9 cellular contexts compared by ENCODE assay signal in the genomic region with DNA sequence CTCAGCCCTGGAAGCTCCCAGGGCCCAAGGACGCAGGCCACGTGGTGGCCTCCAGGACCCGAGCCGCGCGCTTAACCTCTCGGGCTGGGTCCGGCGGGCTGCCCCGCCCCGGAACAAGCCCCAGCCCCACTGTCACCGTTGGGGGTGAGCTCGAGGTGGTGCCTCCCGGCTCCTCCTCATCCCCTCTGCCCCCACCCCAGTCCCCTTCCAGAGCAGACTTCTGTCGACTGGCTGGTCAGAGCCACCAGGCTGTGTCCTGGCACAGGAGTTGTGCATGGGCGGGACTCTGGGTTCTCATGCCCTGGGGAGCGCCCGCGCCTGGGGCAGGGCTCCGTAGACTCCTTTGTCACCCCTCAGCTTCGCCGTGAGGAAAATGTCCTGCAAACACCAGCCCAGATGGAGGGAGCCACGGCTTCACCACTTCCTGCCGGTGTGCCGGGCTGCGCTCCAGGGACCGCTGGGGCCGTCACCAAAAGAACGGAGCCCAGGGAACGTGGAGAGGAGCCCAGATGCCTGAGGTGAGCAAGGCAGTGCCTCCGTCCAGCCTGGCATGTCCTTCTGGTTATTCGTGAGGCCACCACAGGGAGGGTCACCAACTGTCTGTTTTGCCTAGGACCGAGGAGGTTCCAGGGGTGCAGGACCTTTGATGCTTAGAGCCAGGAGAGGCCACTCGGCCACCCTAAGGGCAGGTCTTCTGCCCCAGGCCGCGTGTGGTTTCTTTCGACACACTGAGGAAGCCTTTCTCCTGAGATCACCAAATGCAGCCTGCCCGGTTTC. TPM values are rescaled to one million over a fixed set of nuclear protein-coding genes. Genes with fewer than 3 reads are reported as not detected.
A peak's percentile ranks its signal among the peaks of the same experiment; 100 is the strongest.
DNase-seq lines count a peak whose midpoint lies in the region; ATAC-seq and TF ChIP-seq lines count a peak whose summit lies in the region.
"Had no signal": no experiment of that assay in that cellular context is flagged by ENCODE, and none has a peak within 500 bp of the region (broad histone marks: within the 10 kb centered on the region; RNA-seq: fewer than 3 reads in every experiment).

No MANE protein-coding gene starts in this region.

- intact Hi-C loops in Panc1 (cut with micrococcal nuclease; ENCODE audit: unreplicated experiment) = no loop called here
- intact Hi-C loops in right lobe of liver (cut with DNase I) = no loop called here

- no peaks in the 10 kb centered on the region for H3K27me3 ChIP-seq in Panc1 (ENCODE audit: control insufficient read depth, insufficient read depth, low read length)
- no peaks in the 10 kb centered on the region for H3K27me3 ChIP-seq in right lobe of liver

- BruUV-seq in Panc1 (replicated peaks; lab: Mats Ljungman, UMichigan) = no TSS peak

- in situ Hi-C loops in Panc1 (cut with HindIII; ENCODE audit: low pct_unique_long_range_greater_than_20kb, low sequenced_read_pairs) = no loop called here

- H3K36me3 ChIP-seq in Panc1 (ENCODE audit: control insufficient read depth, insufficient read depth, low read length) (no peaks in the 10 kb centered on the region), right lobe of liver (no peaks in the 10 kb centered on the region)

- 54% methylated on average over 5 of the region's 38 CpGs for WGBS in right lobe of liver (ENCODE audit: insufficient coverage, low coverage, low lambda C conversion rate, missing lambda C conversion rate)

- H3K4me1 ChIP-seq in Panc1 (ENCODE audit: control insufficient read depth, insufficient read depth, low read length) (no peaks in the 10 kb centered on the region), right lobe of liver (no peaks in the 10 kb centered on the region)

- H3K27ac ChIP-seq in Panc1 (ENCODE audit: low read length) (no peak overlapping the region), right lobe of liver (no peak overlapping the region)

- POLR2A ChIA-PET in Panc1 (lab: Charles Lee) = no interaction called here

- peaks cover 6% of the 10 kb centered on the region for H3K27me3 Mint-ChIP-seq in endothelial cell (ENCODE audit: unreplicated experiment)

- H3K4me3 ChIP-seq in Panc1 (ENCODE audit: low read depth in 2 of 2, low read length in 2 of 2) (no peak overlapping the region), right lobe of liver (no peak overlapping the region)

- H3K36me3 Mint-ChIP-seq in endothelial cell (ENCODE audit: low read depth, unreplicated experiment) = no peaks in the 10 kb centered on the region

- peaks cover 17% of the 10 kb centered on the region for H3K4me1 Mint-ChIP-seq in endothelial cell (ENCODE audit: unreplicated experiment)

- ATAC-seq in GM18511 (IDR thresholded peaks at IDR 0.05; ENCODE audit: unreplicated experiment) = peak; percentile 95
- peak; percentile 89 for ATAC-seq in HG02571 (IDR thresholded peaks at IDR 0.05; ENCODE audit: unreplicated experiment)
- ATAC-seq in Panc1 = peak; percentile 35; the same call in 1 of the 2 replicates
- ATAC-seq in right lobe of liver = peak; percentile 33 to 73 (median 42)

- H3K4me3 Mint-ChIP-seq in endothelial cell (ENCODE audit: unreplicated experiment) = no peak overlapping the region
- H3K4me3 Mint-ChIP-seq: nephron had no signal

- no peak for TF ChIP-seq CTCF in Panc1 (IDR thresholded peaks at IDR 0.05)
- no peak for TF ChIP-seq CTCF in right lobe of liver (IDR thresholded peaks at IDR 0.05)
- TF ChIP-seq CTCF in endothelial cell (IDR thresholded peaks at IDR 0.05; ENCODE audit: unreplicated experiment) = no peak

- H3K9me3 ChIP-seq in Panc1 (ENCODE audit: control insufficient read depth, insufficient read depth, low read depth, low read length) = no peaks in the 10 kb centered on the region
- no peaks in the 10 kb centered on the region for H3K9me3 ChIP-seq in right lobe of liver

- DNase-seq in Panc1 (ENCODE audit: low read depth, low spot score) (no peak), right lobe of liver (peak in 1 of 3 donors; percentile 50), T-helper 2 cell (no peak), endothelial cell (ENCODE audit: low spot score) (no peak), foreskin melanocyte (no peak)
- no peak for DNase-seq in activated CD4-positive, alpha-beta T cell treated with anti-CD3 and anti-CD28 coated beads for 48 hours

- CTCF ChIA-PET in Panc1 (lab: Charles Lee) = no interaction called here

- TF ChIP-seq POLR2A in right lobe of liver (IDR thresholded peaks at IDR 0.05) = no peak

- peaks cover 4% of the 10 kb centered on the region for H3K9me3 Mint-ChIP-seq in endothelial cell (ENCODE audit: unreplicated experiment)

- no peak overlapping the region for H3K27ac Mint-ChIP-seq in endothelial cell (ENCODE audit: unreplicated experiment)
- H3K27ac Mint-ChIP-seq: nephron had no signal

RNA-seq across cellular contexts. Expression of a gene that starts 7.1 kb away (rescaled TPM):
- total RNA-seq in Panc1 (2021; ENCODE audit: unreplicated experiment) = 24.3 TPM
- 31.5 TPM for polyA plus RNA-seq in Panc1 (2012; ENCODE audit: insufficient read length)
- 10 to 100 TPM; 15.0 to 29.6 (median 22.1) TPM for total RNA-seq in right lobe of liver
- 116 TPM for total RNA-seq in endothelial cell (ENCODE audit: unreplicated experiment)

RNA-seq across cellular contexts. Expression of a gene that starts 36.8 kb away (rescaled TPM):
- total RNA-seq in Panc1 (2021; ENCODE audit: unreplicated experiment) (0.57 TPM), right lobe of liver (under 1 TPM in 5 of 6 experiments, not detected in 1; 0.46 to 0.84 (median 0.64) TPM), endothelial cell (ENCODE audit: unreplicated experiment) (0.97 TPM)
- 0.52 TPM for polyA plus RNA-seq in Panc1 (2012; ENCODE audit: insufficient read length)

Comparison
In these comparisons a context has a peak if more than half of its experiments do, and no peak if none do; other contexts are left out.
1. ATAC-seq: peak in every context shown above with its lines; median percentile 95 in GM18511; 89 in HG02571; 42 in right lobe of liver; 35 in Panc1.